In genomic region chr18:36814994-36815393, GRCh38 we compare ENCODE assay signal across 21 cellular contexts. TPM values are rescaled to one million over a fixed set of nuclear protein-coding genes. Genes with fewer than 3 reads are reported as not detected.
DNase-seq lines count a peak whose midpoint lies in the region; ATAC-seq and TF ChIP-seq lines count a peak whose summit lies in the region.
"Had no signal": no experiment of that assay in that cellular context is flagged by ENCODE, and none has a peak within 500 bp of the region (broad histone marks: within the 10 kb centered on the region; RNA-seq: fewer than 3 reads in every experiment).

No MANE protein-coding gene starts in this region.

- H3K27me3 ChIP-seq in CD4-positive, CD25-positive, alpha-beta regulatory T cell (ENCODE audit: control insufficient read depth, insufficient read depth, low read length) = no peaks in the 10 kb centered on the region
- H3K27me3 ChIP-seq in right atrium auricular region (no peaks in the 10 kb centered on the region), tibial nerve (no peaks in the 10 kb centered on the region)
- H3K27me3 ChIP-seq: ascending aorta, sigmoid colon, stomach, vagina had no signal

- no peak for TF ChIP-seq POLR2A in tibial nerve (IDR thresholded peaks at IDR 0.05)

- peaks cover 7 to 26% (median 19%) of the 10 kb centered on the region in 4 donors for H3K4me1 Mint-ChIP-seq in CD4-positive, CD25-positive, alpha-beta regulatory T cell
- H3K4me1 Mint-ChIP-seq: activated naive CD4-positive, alpha-beta T cell treated with anti-CD3 and anti-CD28 coated beads, Interleukin-2, amount 10 ng/mL, durations not matched to agents 7 days and 5 days had no signal

- peak overlapping the region in 2 of 3 donors; percentile 62 to 65 for H3K27ac Mint-ChIP-seq in CD4-positive, CD25-positive, alpha-beta regulatory T cell
- H3K27ac Mint-ChIP-seq: activated naive CD4-positive, alpha-beta T cell treated with anti-CD3 and anti-CD28 coated beads, Interleukin-2, amount 10 ng/mL, durations not matched to agents 7 days and 5 days had no signal

- no peak overlapping the region for H3K4me3 Mint-ChIP-seq in CD4-positive, CD25-positive, alpha-beta regulatory T cell
- H3K4me3 Mint-ChIP-seq: activated naive CD4-positive, alpha-beta T cell treated with anti-CD3 and anti-CD28 coated beads, Interleukin-2, amount 10 ng/mL, durations not matched to agents 7 days and 5 days had no signal

- no peaks in the 10 kb centered on the region for H3K9me3 ChIP-seq in CD4-positive, CD25-positive, alpha-beta regulatory T cell (ENCODE audit: control insufficient read depth in 2 of 2, low read length in 2 of 2)
- H3K9me3 ChIP-seq in right atrium auricular region (no peaks in the 10 kb centered on the region), tibial nerve (no peaks in the 10 kb centered on the region)
- H3K9me3 ChIP-seq: ascending aorta, sigmoid colon, stomach, vagina had no signal

- DNase-seq in CD4-positive, CD25-positive, alpha-beta regulatory T cell = no peak
- DNase-seq in NCI-H1436 (lab: John Stamatoyannopoulos, UW) (peak; percentile 77), NCI-H82 (lab: John Stamatoyannopoulos, UW) (peak; percentile 70), right atrium auricular region (ENCODE audit: low spot score) (no peak), activated gamma-delta T cell (lab: John Stamatoyannopoulos, UW) (no peak), GM10266 (ENCODE audit: extremely low spot score) (no peak), tibial nerve (ENCODE audit: low spot score in 2 of 2) (no peak)
- DNase-seq: activated CD4-positive, alpha-beta T cell treated with anti-CD3 and anti-CD28 coated beads, Interleukin-2, amount 50 U/mL, for 48 hours; activated naive CD4-positive, alpha-beta T cell treated with anti-CD3 and anti-CD28 coated beads, Interleukin-2, amount 10 ng/mL, durations not matched to agents 7 days and 5 days; activated T-cell treated with anti-CD3 and anti-CD28 coated beads for 4 hours; HCEC 1CT; MV-4-11; NCI-H446; SHP77 treated with DMSO at 0.1 percent for 48 hours; sigmoid colon; stimulated activated CD4-positive, alpha-beta T cell treated with anti-CD3 and anti-CD28 coated beads, Interleukin-2, amount 100 ng/mL, for 24 hours; stomach had no signal

- H3K4me1 ChIP-seq in CD4-positive, CD25-positive, alpha-beta regulatory T cell (ENCODE audit: control insufficient read depth, insufficient read depth, low read length, poor library complexity, severe bottlenecking) = no peaks in the 10 kb centered on the region
- peaks cover 0 to 32% of the 10 kb centered on the region in 2 donors for H3K4me1 ChIP-seq in right atrium auricular region
- peaks cover 0 to 21% (median 0%) of the 10 kb centered on the region in 4 donors for H3K4me1 ChIP-seq in tibial nerve

- no peak for TF ChIP-seq EP300 in tibial nerve (IDR thresholded peaks at IDR 0.05)

- H3K27me3 Mint-ChIP-seq in CD4-positive, CD25-positive, alpha-beta regulatory T cell = no peaks in the 10 kb centered on the region
- H3K27me3 Mint-ChIP-seq: activated naive CD4-positive, alpha-beta T cell treated with anti-CD3 and anti-CD28 coated beads, Interleukin-2, amount 10 ng/mL, durations not matched to agents 7 days and 5 days had no signal

- TF ChIP-seq CTCF in right atrium auricular region (IDR thresholded peaks at IDR 0.05) (no peak), GM10266 (IDR thresholded peaks at IDR 0.05; ENCODE audit: control insufficient read depth, insufficient read depth, low read depth, missing control alignments) (no peak), tibial nerve (IDR thresholded peaks at IDR 0.05) (no peak)

- WGBS in tibial nerve, 2 donors = 0 to 88% methylated on average over 1 of the region's 1 CpG

- no peaks in the 10 kb centered on the region for H3K9me3 Mint-ChIP-seq in CD4-positive, CD25-positive, alpha-beta regulatory T cell
- H3K9me3 Mint-ChIP-seq: activated naive CD4-positive, alpha-beta T cell treated with anti-CD3 and anti-CD28 coated beads, Interleukin-2, amount 10 ng/mL, durations not matched to agents 7 days and 5 days had no signal

- peaks cover 26% of the 10 kb centered on the region for H3K36me3 Mint-ChIP-seq in CD4-positive, CD25-positive, alpha-beta regulatory T cell

- peaks cover 52% of the 10 kb centered on the region for H3K36me3 ChIP-seq in CD4-positive, CD25-positive, alpha-beta regulatory T cell (ENCODE audit: control insufficient read depth, insufficient read depth, low read length)
- peaks cover 8% of the 10 kb centered on the region for H3K36me3 ChIP-seq in right atrium auricular region
- H3K36me3 ChIP-seq in tibial nerve = peaks cover 0 to 46% (median 0%) of the 10 kb centered on the region in 3 donors

- no peak for ATAC-seq in CD4-positive, CD25-positive, alpha-beta regulatory T cell (ENCODE audit: low read depth in 2 of 2)
- ATAC-seq in GM18861 (IDR thresholded peaks at IDR 0.05; ENCODE audit: unreplicated experiment) = no peak
- ATAC-seq: left lobe of liver had no signal

- no peak overlapping the region for H3K27ac ChIP-seq in CD4-positive, CD25-positive, alpha-beta regulatory T cell (ENCODE audit: insufficient read depth, low read length, poor library complexity, severe bottlenecking)
- H3K27ac ChIP-seq in right atrium auricular region (peak overlapping the region; percentile 4 to 22), tibial nerve (no peak overlapping the region)
- H3K27ac ChIP-seq: sigmoid colon, stomach, vagina had no signal

- no peak overlapping the region for H3K4me3 ChIP-seq in CD4-positive, CD25-positive, alpha-beta regulatory T cell (ENCODE audit: low read depth, low read length)
- H3K4me3 ChIP-seq in right atrium auricular region (no peak overlapping the region), tibial nerve (no peak overlapping the region)
- H3K4me3 ChIP-seq: ascending aorta, sigmoid colon, stomach, vagina had no signal

RNA-seq across cellular contexts. Expression of gene TPGS2, which starts 13.8 kb away (rescaled TPM):
- total RNA-seq in CD4-positive, CD25-positive, alpha-beta regulatory T cell = 45.6 TPM
- 100 to 1,000 TPM in 1 of 4 donors, 10 to 100 TPM in 3; 69.1 to 107 (median 75.2) TPM for polyA plus RNA-seq in CD4-positive, CD25-positive, alpha-beta regulatory T cell
- 100 to 1,000 TPM in 1 of 2 donors, 10 to 100 TPM in 1; 93.1 to 102 TPM for total RNA-seq in right atrium auricular region
- 100 to 1,000 TPM; 137 to 203 (median 170) TPM for total RNA-seq in tibial nerve

RNA-seq across cellular contexts. Expression of gene KIAA1328, which starts 13.9 kb away (rescaled TPM):
- total RNA-seq in CD4-positive, CD25-positive, alpha-beta regulatory T cell = 15.4 TPM
- 10 to 100 TPM in 1 of 4 donors, 1 to 10 TPM in 3; 7.9 to 10.2 (median 8.4) TPM for polyA plus RNA-seq in CD4-positive, CD25-positive, alpha-beta regulatory T cell
- total RNA-seq in right atrium auricular region = 1 to 10 TPM; 7.2 to 7.8 TPM
- total RNA-seq in tibial nerve = 10 to 100 TPM; 23.4 to 53.3 (median 26.8) TPM

Comparison
In these comparisons a context has a peak if more than half of its experiments do, and no peak if none do; other contexts are left out.
1. DNase-seq: peak in NCI-H1436 (single experiment) and NCI-H82 (single experiment); none in CD4-positive, CD25-positive, alpha-beta regulatory T cell (0 of 3), right atrium auricular region (single experiment), activated gamma-delta T cell (single experiment), GM10266 (single experiment) and tibial nerve (0 of 2).
2. H3K27ac ChIP-seq: peak in right atrium auricular region (2 of 2); none in CD4-positive, CD25-positive, alpha-beta regulatory T cell (single experiment) and tibial nerve (0 of 4).